In genomic region chr11:14029971-14030531, GRCh38 we compare ENCODE assay signal across 9 cellular contexts.
DNase-seq lines count a peak whose midpoint lies in the region; TF ChIP-seq lines count a peak whose summit lies in the region.
"Had no signal": no experiment of that assay in that cellular context is flagged by ENCODE, and none has a peak within 500 bp of the region (broad histone marks: within the 10 kb centered on the region; RNA-seq: fewer than 3 reads in every experiment).

No MANE protein-coding gene starts in this region.

- H3K9me3 ChIP-seq in parathyroid adenoma (ENCODE audit: control insufficient read depth, low read length) = no peaks in the 10 kb centered on the region

- peak overlapping the region; percentile 33 for H2AFZ ChIP-seq in parathyroid adenoma

- no peaks in the 10 kb centered on the region for H3K36me3 ChIP-seq in parathyroid adenoma (ENCODE audit: control insufficient read depth, insufficient read depth, low read length)

- no peak overlapping the region for H3K4me3 ChIP-seq in parathyroid adenoma (ENCODE audit: low read depth, low read length)
- H3K4me3 ChIP-seq: dorsolateral prefrontal cortex had no signal

- no peaks in the 10 kb centered on the region for H3K27me3 ChIP-seq in parathyroid adenoma (ENCODE audit: control insufficient read depth, insufficient read depth, low read length)

- H3K79me2 ChIP-seq in parathyroid adenoma = no peaks in the 10 kb centered on the region

- no peaks in the 10 kb centered on the region for H3K4me1 ChIP-seq in parathyroid adenoma

- DNase-seq in DMS153 (lab: John Stamatoyannopoulos, UW) = peak; percentile 55
- DNase-seq in NCI-H69 (lab: John Stamatoyannopoulos, UW) = peak; percentile 94
- peak; percentile 53 for DNase-seq in fibroblast of gingiva (ENCODE audit: low read depth)
- DNase-seq in GM20000 (ENCODE audit: low spot score) = no peak
- DNase-seq in NK-92 treated with Interleukin-12 subunit alpha and Interleukin-12 subunit beta, amount 100 ng/mL, for 24 hours (lab: John Stamatoyannopoulos, UW) = no peak
- no peak for DNase-seq in T-helper 1 cell
- no peak for DNase-seq in activated CD4-positive, alpha-beta T cell treated with anti-CD3 and anti-CD28 coated beads, Interleukin-2, amount 50 U/mL, for 4 hours

- no peak overlapping the region for H3K27ac ChIP-seq in parathyroid adenoma

- TF ChIP-seq CTCF in parathyroid adenoma (IDR thresholded peaks at IDR 0.05) = no peak
- TF ChIP-seq CTCF in GM20000 (IDR thresholded peaks at IDR 0.05; ENCODE audit: extremely low read depth, missing control alignments) = no peak

- no peak overlapping the region for H3K4me2 ChIP-seq in parathyroid adenoma (ENCODE audit: low read length)

- no peak overlapping the region for H3K9ac ChIP-seq in parathyroid adenoma

Comparison
In these comparisons a context has a peak if more than half of its experiments do, and no peak if none do; other contexts are left out.
1. DNase-seq: peak in DMS153 (single experiment), NCI-H69 (single experiment) and fibroblast of gingiva (single experiment); none in GM20000 (single experiment), NK-92 treated with Interleukin-12 subunit alpha and Interleukin-12 subunit beta, amount 100 ng/mL, for 24 hours (single experiment), T-helper 1 cell (0 of 5) and activated CD4-positive, alpha-beta T cell treated with anti-CD3 and anti-CD28 coated beads, Interleukin-2, amount 50 U/mL, for 4 hours (0 of 2).